8 cellular contexts compared by ENCODE assay signal in genomic region chr10:22925088-22925487, GRCh38. TPM values are rescaled to one million over a fixed set of nuclear protein-coding genes. Genes with fewer than 3 reads are reported as not detected.
"Had no signal": no experiment of that assay in that cellular context is flagged by ENCODE, and none has a peak within 500 bp of the region (broad histone marks: within the 10 kb centered on the region; RNA-seq: fewer than 3 reads in every experiment).

No MANE protein-coding gene starts in this region.

- ATAC-seq: GM23338 had no signal

- H2AFZ ChIP-seq: GM23338 had no signal

- DNase-seq: H9, HCEC 1CT, KBM-7 had no signal

- H3K4me2 ChIP-seq: GM23338 had no signal

- FAIRE-seq: H1, H54, HTR-8/SVneo had no signal

- H3K4me3 ChIP-seq: GM23338 had no signal

RNA-seq across cellular contexts. Expression of gene ARMC3, which starts 2.8 kb away (rescaled TPM):
- total RNA-seq: HT-29 had no signal
- polyA plus RNA-seq: GM23338 had no signal
